ENCODE assay signal across 1 cellular context in genomic region chr4:56668267-56668666, GRCh38.
TF ChIP-seq lines count a peak whose summit lies in the region.

No MANE protein-coding gene starts in this region.

TF ChIP-seq in H1, 55 proteins besides CTCF, POLR2A, EP300 and RAD21:
- no peak for TF ChIP-seq TEAD4 (IDR thresholded peaks at IDR 0.05; ENCODE audit: low read depth, low read length)
